17 cellular contexts compared by ENCODE assay signal in the genomic region with DNA sequence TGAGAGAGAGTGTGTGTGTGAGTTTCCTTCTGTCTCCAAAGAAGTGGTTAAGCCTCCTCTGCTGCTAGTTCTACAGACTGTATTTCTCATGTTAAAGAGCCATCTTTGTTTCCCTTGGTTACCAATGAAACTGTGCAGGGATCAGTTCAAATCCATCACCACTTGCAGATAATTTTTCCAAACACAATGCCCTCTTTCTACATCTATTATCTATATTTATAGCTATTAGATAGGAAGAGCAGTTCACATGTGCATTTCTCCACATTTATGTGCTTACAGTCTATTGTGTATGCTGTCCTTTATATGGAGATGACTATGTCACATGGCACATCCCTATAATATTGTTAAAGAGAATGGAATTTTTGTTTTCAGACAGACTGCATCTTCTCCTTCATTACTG. TPM values are rescaled to one million over a fixed set of nuclear protein-coding genes. Genes with fewer than 3 reads are reported as not detected.
A peak's percentile ranks its signal among the peaks of the same experiment; 100 is the strongest.
DNase-seq lines count a peak whose midpoint lies in the region; ATAC-seq and TF ChIP-seq lines count a peak whose summit lies in the region.
"Had no signal": no experiment of that assay in that cellular context is flagged by ENCODE, and none has a peak within 500 bp of the region (broad histone marks: within the 10 kb centered on the region; RNA-seq: fewer than 3 reads in every experiment).

No MANE protein-coding gene starts in this region.

- H3K9me3 Mint-ChIP-seq in CD4-positive, alpha-beta T cell = no peaks in the 10 kb centered on the region
- H3K9me3 Mint-ChIP-seq in nephron (no peaks in the 10 kb centered on the region), glutamatergic neuron (ENCODE audit: unreplicated experiment) (peaks cover 19% of the 10 kb centered on the region)
- H3K9me3 Mint-ChIP-seq: CD8-positive, alpha-beta T cell; IgD-negative memory B cell had no signal

- peaks cover 11% of the 10 kb centered on the region for H3K27me3 ChIP-seq in CD4-positive, alpha-beta T cell (ENCODE audit: control insufficient read depth, insufficient read depth, low read length)
- no peaks in the 10 kb centered on the region for H3K27me3 ChIP-seq in WERI-Rb-1 (ENCODE audit: insufficient read depth, low read depth, severe bottlenecking)
- no peaks in the 10 kb centered on the region for H3K27me3 ChIP-seq in colonic mucosa

- no peaks in the 10 kb centered on the region for H3K9me3 ChIP-seq in CD4-positive, alpha-beta T cell (ENCODE audit: control insufficient read depth, low read length)
- H3K9me3 ChIP-seq in WERI-Rb-1 (ENCODE audit: severe bottlenecking) (no peaks in the 10 kb centered on the region), colonic mucosa (no peaks in the 10 kb centered on the region)
- H3K9me3 ChIP-seq: MG63 had no signal

- no peak overlapping the region for H3K27ac Mint-ChIP-seq in CD4-positive, alpha-beta T cell
- H3K27ac Mint-ChIP-seq in nephron (peak overlapping the region in 2 of 3 experiments; percentile 25 to 43), glutamatergic neuron (ENCODE audit: unreplicated experiment) (no peak overlapping the region)
- H3K27ac Mint-ChIP-seq: CD8-positive, alpha-beta T cell; IgD-negative memory B cell had no signal

- no peak overlapping the region for H3K27ac ChIP-seq in CD4-positive, alpha-beta T cell (ENCODE audit: low read depth, low read length)
- H3K27ac ChIP-seq in WERI-Rb-1 (peak overlapping the region; percentile 88), colonic mucosa (no peak overlapping the region)

- TF ChIP-seq CTCF in CD4-positive, alpha-beta T cell (IDR thresholded peaks at IDR 0.05) = no peak
- TF ChIP-seq CTCF in WERI-Rb-1 (IDR thresholded peaks at IDR 0.05; ENCODE audit: low read depth, low read length) (no peak), nephron (IDR thresholded peaks at IDR 0.05; ENCODE audit: unreplicated experiment in 3 of 3) (no peak), colonic mucosa (IDR thresholded peaks at IDR 0.05) (no peak), glutamatergic neuron (IDR thresholded peaks at IDR 0.05; ENCODE audit: partially characterized antibody, unreplicated experiment) (no peak)

- H3K4me1 ChIP-seq in colonic mucosa = peaks cover 4% of the 10 kb centered on the region

- intact Hi-C loops in CD4-positive, alpha-beta T cell (cut with DNase I, micrococcal nuclease) = loop anchor here (5.0 to 10.0 kb wide), 9 partner anchors 281 to 1138 kb away; partner anchors contain the start of genes JKAMP (in 2 of the 2), KIAA0586 (in 2 of the 2), L3HYPDH (in 2 of the 2) and PCNX4 (in 2 of the 2)
- intact Hi-C loops in colonic mucosa (cut with DNase I) = no loop called here

- no peak for DNase-seq in CD4-positive, alpha-beta T cell
- DNase-seq in NCI-H2227 (lab: John Stamatoyannopoulos, UW; ENCODE audit: unreplicated experiment) (peak; percentile 39), WERI-Rb-1 (no peak), colonic mucosa (no peak), glomerular visceral epithelial cell (ENCODE audit: extremely low spot score) (no peak), cerebellar cortex (ENCODE audit: low spot score) (no peak), glutamatergic neuron (no peak)
- DNase-seq: CD8-positive, alpha-beta T cell; Kasumi-1; MG63; NCI-H1436 treated with DMSO at 0.1 percent for 48 hours; NCI-H1930; NCI-H524 treated with DMSO at 0.1 percent for 48 hours had no signal

- no peak overlapping the region for H3K9ac ChIP-seq in colonic mucosa (ENCODE audit: low read depth in 2 of 2, low read length in 2 of 2)

- peaks cover 8% of the 10 kb centered on the region for H3K27me3 Mint-ChIP-seq in CD4-positive, alpha-beta T cell
- H3K27me3 Mint-ChIP-seq in nephron (ENCODE audit: low read depth) (peaks cover 7% of the 10 kb centered on the region), glutamatergic neuron (ENCODE audit: unreplicated experiment) (peaks cover 16% of the 10 kb centered on the region)

- H3K36me3 Mint-ChIP-seq in CD4-positive, alpha-beta T cell (ENCODE audit: low read depth) = peaks cover 11% of the 10 kb centered on the region
- H3K36me3 Mint-ChIP-seq in nephron (ENCODE audit: low read depth) (no peaks in the 10 kb centered on the region), glutamatergic neuron (ENCODE audit: unreplicated experiment) (no peaks in the 10 kb centered on the region)

- CTCF ChIA-PET in CD4-positive, alpha-beta T cell (lab: Charles Lee) = no interaction called here

- H3K4me3 ChIP-seq in WERI-Rb-1 (ENCODE audit: low read depth, low read length) (no peak overlapping the region), colonic mucosa (no peak overlapping the region)
- H3K4me3 ChIP-seq: MG63 had no signal

- H3K4me3 Mint-ChIP-seq in CD4-positive, alpha-beta T cell = peak overlapping the region; percentile 17
- peak overlapping the region; percentile 21 to 96 (median 91) for H3K4me3 Mint-ChIP-seq in nephron
- no peak overlapping the region for H3K4me3 Mint-ChIP-seq in glutamatergic neuron (ENCODE audit: unreplicated experiment)

- no peak for ATAC-seq in CD4-positive, alpha-beta T cell (ENCODE audit: poor library complexity)
- ATAC-seq: CD8-positive, alpha-beta T cell; HCT116; Right ventricle myocardium inferior had no signal

- POLR2A ChIA-PET in CD4-positive, alpha-beta T cell (lab: Charles Lee) = interaction anchor here (0.6 kb wide), 1 partner anchor 888 kb away, joined by 3 read pairs; the partner anchor contains the start of gene ARID4A

- H3K36me3 ChIP-seq in WERI-Rb-1 (no peaks in the 10 kb centered on the region), colonic mucosa (no peaks in the 10 kb centered on the region)
- H3K36me3 ChIP-seq: MG63 had no signal

- peaks cover 20% of the 10 kb centered on the region for H3K4me1 Mint-ChIP-seq in CD4-positive, alpha-beta T cell (ENCODE audit: low read depth)
- peaks cover 20% of the 10 kb centered on the region for H3K4me1 Mint-ChIP-seq in nephron
- peaks cover 8% of the 10 kb centered on the region for H3K4me1 Mint-ChIP-seq in glutamatergic neuron (ENCODE audit: low read depth, unreplicated experiment)

RNA-seq across cellular contexts. Expression of gene DAAM1, which starts 2.2 kb away (rescaled TPM):
- total RNA-seq in CD4-positive, alpha-beta T cell = 1 to 10 TPM; 7.4 to 8.8 TPM
- total RNA-seq in colonic mucosa = 10 to 100 TPM; 35.0 to 52.4 TPM
- 146 TPM for total RNA-seq in glutamatergic neuron (ENCODE audit: unreplicated experiment)

Comparison
In these comparisons a context has a peak if more than half of its experiments do, and no peak if none do; other contexts are left out.
1. H3K27ac Mint-ChIP-seq: peak in nephron (2 of 3); none in CD4-positive, alpha-beta T cell (single experiment) and glutamatergic neuron (single experiment).